Comparison of ENCODE assay signal across 1 cellular context in genomic region chr19:35006342-35006998, GRCh38.
TF ChIP-seq lines count a peak whose summit lies in the region.

No MANE protein-coding gene starts in this region.

TF ChIP-seq in endothelial cell of umbilical vein, 7 proteins besides CTCF, POLR2A, EP300 and RAD21 (continued from another document):
- no peak for TF ChIP-seq MAX (IDR thresholded peaks at IDR 0.05; ENCODE audit: insufficient read depth, insufficient read length)
- peak; percentile 55 for TF ChIP-seq POLR2AphosphoS5 (IDR thresholded peaks at IDR 0.05; ENCODE audit: insufficient read depth, low read depth, low read length)
- TF ChIP-seq JUN (IDR thresholded peaks at IDR 0.05; ENCODE audit: borderline replicate concordance, insufficient read depth, insufficient read length, low read depth) = peak; percentile 48
- peak; percentile 48 for TF ChIP-seq GATA2 (IDR thresholded peaks at IDR 0.05; ENCODE audit: insufficient read depth, insufficient read length, low read depth, low read length)
